In genomic region chr12:130961921-130962326, GRCh38 we compare ENCODE assay signal across 25 cellular contexts. TPM values are rescaled to one million over a fixed set of nuclear protein-coding genes. Genes with fewer than 3 reads are reported as not detected.
DNase-seq lines count a peak whose midpoint lies in the region; ATAC-seq and TF ChIP-seq lines count a peak whose summit lies in the region.
"Had no signal": no experiment of that assay in that cellular context is flagged by ENCODE, and none has a peak within 500 bp of the region (broad histone marks: within the 10 kb centered on the region; RNA-seq: fewer than 3 reads in every experiment).

No MANE protein-coding gene starts in this region.

- H3K4me3 ChIP-seq in left ventricle myocardium inferior (no peak overlapping the region), rectal smooth muscle tissue (ENCODE audit: low read length) (no peak overlapping the region)
- H3K4me3 ChIP-seq: pancreas, thyroid gland had no signal

- no peak overlapping the region for H3K9ac ChIP-seq in rectal smooth muscle tissue (ENCODE audit: low read length)

- TF ChIP-seq CTCF in left ventricle myocardium inferior (IDR thresholded peaks at IDR 0.05; ENCODE audit: borderline replicate concordance) = no peak

- no peaks in the 10 kb centered on the region for H3K9me3 Mint-ChIP-seq in activated naive CD8-positive, alpha-beta T cell treated with anti-CD3 and anti-CD28 coated beads, Interleukin-2, amount 50 U/mL, for 24 hours
- H3K9me3 Mint-ChIP-seq: activated naive CD8-positive, alpha-beta T cell treated with anti-CD3 and anti-CD28 coated beads for 36 hours; activated T-helper 17 cell treated with anti-CD3 and anti-CD28 coated beads, Interleukin-2, amount 50 U/mL, for 72 hours; natural killer cell treated with Interleukin-12 subunit alpha and Interleukin-12 subunit beta and Interleukin-15 and Interleukin-18, amount 100 ng/mL, for 72 hours; stimulated activated effector memory CD8-positive, alpha-beta T cell treated with anti-CD3 and anti-CD28 coated beads, Interleukin-12 subunit alpha, Interleukin-12 subunit beta, amount 100 ng/mL, for 72 hours had no signal

- H3K27me3 ChIP-seq in left ventricle myocardium inferior (ENCODE audit: low read depth) (no peaks in the 10 kb centered on the region), rectal smooth muscle tissue (ENCODE audit: control insufficient read depth, insufficient read depth, low read length) (no peaks in the 10 kb centered on the region)
- H3K27me3 ChIP-seq: pancreas, thyroid gland had no signal

- H3K4me1 Mint-ChIP-seq in activated naive CD8-positive, alpha-beta T cell treated with anti-CD3 and anti-CD28 coated beads, Interleukin-2, amount 50 U/mL, for 24 hours = no peaks in the 10 kb centered on the region
- H3K4me1 Mint-ChIP-seq: activated naive CD8-positive, alpha-beta T cell treated with anti-CD3 and anti-CD28 coated beads for 36 hours; activated T-helper 17 cell treated with anti-CD3 and anti-CD28 coated beads, Interleukin-2, amount 50 U/mL, for 72 hours; stimulated activated effector memory CD8-positive, alpha-beta T cell treated with anti-CD3 and anti-CD28 coated beads, Interleukin-12 subunit alpha, Interleukin-12 subunit beta, amount 100 ng/mL, for 72 hours; WTC11 had no signal

- intact Hi-C loops in Right ventricle myocardium inferior (cut with DNase I) (loop anchor here (1.0 kb wide), 1 partner anchor 45 kb away; no protein-coding TSS in a partner anchor), cardiac septum (cut with DNase I) (loop anchor here (1.0 kb wide), 1 partner anchor 9 kb away; the partner anchor contains the start of gene ADGRD1), left ventricle myocardium inferior (cut with micrococcal nuclease) (no loop called here)

- no peak overlapping the region for H3K27ac Mint-ChIP-seq in activated naive CD8-positive, alpha-beta T cell treated with anti-CD3 and anti-CD28 coated beads, Interleukin-2, amount 50 U/mL, for 24 hours
- H3K27ac Mint-ChIP-seq: activated naive CD8-positive, alpha-beta T cell treated with anti-CD3 and anti-CD28 coated beads for 36 hours; activated T-helper 17 cell treated with anti-CD3 and anti-CD28 coated beads, Interleukin-2, amount 50 U/mL, for 72 hours; natural killer cell treated with Interleukin-12 subunit alpha and Interleukin-12 subunit beta and Interleukin-15 and Interleukin-18, amount 100 ng/mL, for 72 hours; stimulated activated effector memory CD8-positive, alpha-beta T cell treated with anti-CD3 and anti-CD28 coated beads, Interleukin-12 subunit alpha, Interleukin-12 subunit beta, amount 100 ng/mL, for 72 hours; WTC11 had no signal

- H3K4me1 ChIP-seq in left ventricle myocardium inferior = peaks cover 71% of the 10 kb centered on the region
- peaks cover 12% of the 10 kb centered on the region for H3K4me1 ChIP-seq in rectal smooth muscle tissue (ENCODE audit: control insufficient read depth, insufficient read depth, low read length)
- H3K4me1 ChIP-seq: pancreas, thyroid gland had no signal

- H3K36me3 ChIP-seq in left ventricle myocardium inferior (peaks cover 10% of the 10 kb centered on the region), rectal smooth muscle tissue (ENCODE audit: control insufficient read depth, insufficient read depth, low read length) (no peaks in the 10 kb centered on the region)
- H3K36me3 ChIP-seq: pancreas, thyroid gland had no signal

- H3K27me3 Mint-ChIP-seq in activated naive CD8-positive, alpha-beta T cell treated with anti-CD3 and anti-CD28 coated beads, Interleukin-2, amount 50 U/mL, for 24 hours = peaks cover 7% of the 10 kb centered on the region

- H3K36me3 Mint-ChIP-seq in activated naive CD8-positive, alpha-beta T cell treated with anti-CD3 and anti-CD28 coated beads, Interleukin-2, amount 50 U/mL, for 24 hours (ENCODE audit: low read depth) = no peaks in the 10 kb centered on the region
- H3K36me3 Mint-ChIP-seq: activated naive CD8-positive, alpha-beta T cell treated with anti-CD3 and anti-CD28 coated beads for 36 hours; natural killer cell treated with Interleukin-12 subunit alpha and Interleukin-12 subunit beta and Interleukin-15 and Interleukin-18, amount 100 ng/mL, for 72 hours; stimulated activated effector memory CD8-positive, alpha-beta T cell treated with anti-CD3 and anti-CD28 coated beads, Interleukin-12 subunit alpha, Interleukin-12 subunit beta, amount 100 ng/mL, for 72 hours; WTC11 had no signal

- H3K4me3 Mint-ChIP-seq in activated naive CD8-positive, alpha-beta T cell treated with anti-CD3 and anti-CD28 coated beads, Interleukin-2, amount 50 U/mL, for 24 hours = no peak overlapping the region
- H3K4me3 Mint-ChIP-seq: activated naive CD8-positive, alpha-beta T cell treated with anti-CD3 and anti-CD28 coated beads for 36 hours; activated T-helper 17 cell treated with anti-CD3 and anti-CD28 coated beads, Interleukin-2, amount 50 U/mL, for 72 hours; natural killer cell treated with Interleukin-12 subunit alpha and Interleukin-12 subunit beta and Interleukin-15 and Interleukin-18, amount 100 ng/mL, for 72 hours; stimulated activated effector memory CD8-positive, alpha-beta T cell treated with anti-CD3 and anti-CD28 coated beads, Interleukin-12 subunit alpha, Interleukin-12 subunit beta, amount 100 ng/mL, for 72 hours; WTC11 had no signal

- H3K9me3 ChIP-seq in left ventricle myocardium inferior (replicated peaks) = no peaks in the 10 kb centered on the region
- H3K9me3 ChIP-seq: pancreas, thyroid gland had no signal

- H3K27ac ChIP-seq in left ventricle myocardium inferior (replicated peaks) (peak overlapping the region; percentile 84), rectal smooth muscle tissue (ENCODE audit: low read depth, low read length) (peak overlapping the region; percentile 81)
- H3K27ac ChIP-seq: pancreas, thyroid gland had no signal

- DNase-seq in Right ventricle myocardium inferior (ENCODE audit: missing footprints) = peak; percentile 85
- no peak for DNase-seq in cardiac septum (ENCODE audit: low spot score)
- DNase-seq in left ventricle myocardium inferior = peak; percentile 78
- DNase-seq in UCSD-AML1 (lab: John Stamatoyannopoulos, UW; ENCODE audit: unreplicated experiment) = no peak
- no peak for DNase-seq in activated naive CD8-positive, alpha-beta T cell treated with anti-CD3 and anti-CD28 coated beads, Interleukin-2, amount 50 U/mL, for 24 hours
- DNase-seq in cerebellar cortex (ENCODE audit: low spot score) = no peak
- DNase-seq: activated CD4-positive, alpha-beta T cell treated with anti-CD3 and anti-CD28 coated beads, Interleukin-2, amount 50 U/mL, for 4 hours; activated CD8-positive, alpha-beta memory T cell treated with anti-CD3 and anti-CD28 coated beads, Interleukin-2, amount 50 U/mL, for 4 hours; activated naive CD8-positive, alpha-beta T cell treated with anti-CD3 and anti-CD28 coated beads for 36 hours; AML-193; effector CD8-positive, alpha-beta T cell; erythroblast; NCI-H1048; NCI-H2029 treated with DMSO at 0.1 percent for 48 hours; NCI-H446 treated with DMSO at 0.1 percent for 48 hours; NK-92 treated with Interleukin-12 subunit alpha and Interleukin-12 subunit beta, amount 100 ng/mL, for 24 hours; pancreas; thyroid gland had no signal

- ATAC-seq in Right ventricle myocardium inferior = peak; percentile 94
- ATAC-seq in activated naive CD8-positive, alpha-beta T cell treated with anti-CD3 and anti-CD28 coated beads, Interleukin-2, amount 50 U/mL, for 24 hours = no peak
- no peak for ATAC-seq in HG03565 (IDR thresholded peaks at IDR 0.05; ENCODE audit: unreplicated experiment)
- ATAC-seq: activated T-helper 17 cell treated with anti-CD3 and anti-CD28 coated beads, Interleukin-2, amount 50 U/mL, for 72 hours; natural killer cell treated with Interleukin-12 subunit alpha and Interleukin-12 subunit beta and Interleukin-15 and Interleukin-18, amount 100 ng/mL, for 72 hours; stimulated activated effector memory CD8-positive, alpha-beta T cell treated with anti-CD3 and anti-CD28 coated beads, Interleukin-12 subunit alpha, Interleukin-12 subunit beta, amount 100 ng/mL, for 72 hours; WTC11 had no signal

RNA-seq across cellular contexts. Expression of gene ADGRD1, which starts 8.2 kb away (rescaled TPM):
- total RNA-seq in Right ventricle myocardium inferior (89.1 TPM), cardiac septum (54.6 TPM), left ventricle myocardium inferior (99.5 TPM)
- total RNA-seq: LHCN-M2; natural killer cell treated with Interleukin-12 subunit alpha and Interleukin-12 subunit beta and Interleukin-15 and Interleukin-18, amount 100 ng/mL, for 72 hours had no signal

Comparison
In these comparisons a context has a peak if more than half of its experiments do, and no peak if none do; other contexts are left out.
1. DNase-seq: peak in Right ventricle myocardium inferior (single experiment) and left ventricle myocardium inferior (single experiment); none in cardiac septum (single experiment), UCSD-AML1 (single experiment), activated naive CD8-positive, alpha-beta T cell treated with anti-CD3 and anti-CD28 coated beads, Interleukin-2, amount 50 U/mL, for 24 hours (single experiment) and cerebellar cortex (single experiment).